In the genomic region with DNA sequence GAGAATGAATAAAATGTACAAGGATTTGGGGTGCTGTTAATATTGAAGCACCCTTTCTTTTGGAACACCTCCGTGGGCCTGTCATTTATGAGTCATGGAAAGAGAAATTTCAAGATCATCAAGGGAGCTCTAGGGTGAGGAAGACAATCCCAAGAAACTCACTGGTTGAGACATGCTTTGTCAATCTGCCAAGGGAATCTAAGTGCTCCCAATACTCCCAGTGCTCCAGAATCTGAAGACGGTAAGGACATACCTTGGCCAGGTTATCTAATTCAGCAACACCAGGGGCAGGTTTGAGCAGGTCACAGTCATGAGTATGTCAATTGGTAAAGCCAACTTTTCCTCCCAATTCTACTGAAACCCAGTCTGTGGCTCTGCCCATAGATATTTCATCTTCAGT, we compare ENCODE assay signal across 15 cellular contexts.
DNase-seq lines count a peak whose midpoint lies in the region; TF ChIP-seq lines count a peak whose summit lies in the region.
"Had no signal": no experiment of that assay in that cellular context is flagged by ENCODE, and none has a peak within 500 bp of the region (broad histone marks: within the 10 kb centered on the region; RNA-seq: fewer than 3 reads in every experiment).

No MANE protein-coding gene starts in this region.

- H3K36me3 ChIP-seq in MG63 = no peaks in the 10 kb centered on the region
- H3K36me3 ChIP-seq: Peyer's patch had no signal

- H3K9me3 ChIP-seq in MG63 = no peaks in the 10 kb centered on the region
- H3K9me3 ChIP-seq: Caco-2, Peyer's patch had no signal

- DNase-seq in M059J (ENCODE audit: low read depth) (peak; percentile 25), astrocyte of the spinal cord (ENCODE audit: low read depth, low spot score) (peak; percentile 20), fibroblast of mammary gland (ENCODE audit: low read depth) (peak; percentile 74), AML-193 (lab: John Stamatoyannopoulos, UW) (no peak), SW 1271 (lab: John Stamatoyannopoulos, UW) (no peak), MG63 (no peak)
- DNase-seq in activated CD4-positive, alpha-beta T cell treated with anti-CD3 and anti-CD28 coated beads, Interleukin-2, amount 50 U/mL, for 48 hours = no peak
- DNase-seq: Caco-2, H7, NCI-H1092 treated with DMSO at 0.1 percent for 48 hours, NCI-H1694, NCI-H510A, NCI-H82, Peyer's patch, SIG-M5 had no signal

- no peak for TF ChIP-seq CTCF in astrocyte of the spinal cord (IDR thresholded peaks at IDR 0.05; ENCODE audit: low read depth, low read length)
- no peak for TF ChIP-seq CTCF in fibroblast of mammary gland (conservative IDR thresholded peaks at IDR 0.05; ENCODE audit: control insufficient read depth, insufficient read depth, low read depth, low read length)

- in situ Hi-C loops in astrocyte of the spinal cord (cut with HindIII; ENCODE audit: low sequenced_read_pairs) = no loop called here

- H3K27me3 ChIP-seq in MG63 = no peaks in the 10 kb centered on the region
- H3K27me3 ChIP-seq: Peyer's patch had no signal

- H3K4me3 ChIP-seq in astrocyte of the spinal cord (ENCODE audit: low read depth, low read length) (no peak overlapping the region), fibroblast of mammary gland (ENCODE audit: control insufficient read depth, low read depth, low read length) (no peak overlapping the region), MG63 (no peak overlapping the region)
- H3K4me3 ChIP-seq: Peyer's patch had no signal

Comparison
In these comparisons a context has a peak if more than half of its experiments do, and no peak if none do; other contexts are left out.
1. DNase-seq: peak in M059J (single experiment), astrocyte of the spinal cord (single experiment) and fibroblast of mammary gland (single experiment); none in AML-193 (0 of 2), SW 1271 (0 of 2), MG63 (single experiment) and activated CD4-positive, alpha-beta T cell treated with anti-CD3 and anti-CD28 coated beads, Interleukin-2, amount 50 U/mL, for 48 hours (0 of 2).